Comparison of ENCODE assay signal across 8 cellular contexts in genomic region chr4:170853422-170854021, GRCh38.
DNase-seq lines count a peak whose midpoint lies in the region; ATAC-seq, FAIRE-seq and TF ChIP-seq lines count a peak whose summit lies in the region.

No MANE protein-coding gene starts in this region.

- no peak overlapping the region for H3K27ac Mint-ChIP-seq in stimulated activated effector memory CD8-positive, alpha-beta T cell treated with anti-CD3 and anti-CD28 coated beads, Interleukin-12 subunit alpha, Interleukin-12 subunit beta, amount 100 ng/mL, for 72 hours

- CTCF ChIA-PET in HepG2 (lab: Yijun Ruan, JAX; ENCODE audit: low intra/inter-chr PET ratio, low total read pairs): interaction anchor here (1.2 to 2.6 kb wide), 2 partner anchors 264 to 593 kb away, joined by 4 to 18 read pairs; no protein-coding TSS in a partner anchor

- DNase-seq in CD1c-positive myeloid dendritic cell (ENCODE audit: extremely low spot score) (peak; percentile 13), GM18507 (ENCODE audit: extremely low spot score, insufficient read length, low read depth) (peak; percentile 4), NCI-H1694 treated with DMSO at 0.1 percent for 48 hours (lab: John Stamatoyannopoulos, UW) (peak; percentile 40), brain microvascular endothelial cell (peak; percentile 32), HepG2 (ENCODE audit: low spot score) (peak; percentile 19), T1000 (lab: John Stamatoyannopoulos, UW) (no peak)
- no peak for DNase-seq in stimulated activated effector memory CD8-positive, alpha-beta T cell treated with anti-CD3 and anti-CD28 coated beads, Interleukin-12 subunit alpha, Interleukin-12 subunit beta, amount 100 ng/mL, for 72 hours (ENCODE audit: low spot score in 2 of 2)

- no peak for TF ChIP-seq POLR2A in HepG2 (IDR thresholded peaks at IDR 0.05; ENCODE audit: insufficient read depth in 1 of 2, low read depth in 2 of 2, low read length in 2 of 2)

- no peak for TF ChIP-seq RAD21 in HepG2 (CRISPR knock-in tag; IDR thresholded peaks at IDR 0.05)

- H3K4me1 ChIP-seq in HepG2 (ENCODE audit: insufficient read depth, low read length): no peaks in the 10 kb centered on the region

- H3K9me3 ChIP-seq in HepG2 (ENCODE audit: low read length): no peaks in the 10 kb centered on the region

- no peaks in the 10 kb centered on the region for H3K4me1 Mint-ChIP-seq in stimulated activated effector memory CD8-positive, alpha-beta T cell treated with anti-CD3 and anti-CD28 coated beads, Interleukin-12 subunit alpha, Interleukin-12 subunit beta, amount 100 ng/mL, for 72 hours

- H3K27me3 ChIP-seq in brain microvascular endothelial cell (replicated peaks): no peaks in the 10 kb centered on the region
- H3K27me3 ChIP-seq in HepG2 (ENCODE audit: control insufficient read depth in 1 of 2, insufficient read depth in 2 of 2, low read length in 2 of 2): no peaks in the 10 kb centered on the region

- H3K36me3 Mint-ChIP-seq in stimulated activated effector memory CD8-positive, alpha-beta T cell treated with anti-CD3 and anti-CD28 coated beads, Interleukin-12 subunit alpha, Interleukin-12 subunit beta, amount 100 ng/mL, for 72 hours: no peaks in the 10 kb centered on the region

- no peak overlapping the region for H3K4me3 ChIP-seq in brain microvascular endothelial cell (ENCODE audit: low read depth, low read length)
- H3K4me3 ChIP-seq in HepG2 (replicated peaks in 1 of 3; ENCODE audit: insufficient read depth in 1 of 3, low read depth in 2 of 3, low read length in 3 of 3): no peak overlapping the region

- TF ChIP-seq CTCF in brain microvascular endothelial cell (IDR thresholded peaks at IDR 0.05; ENCODE audit: low read depth, low read length, missing control alignments) (peak; percentile 90), HepG2 (CRISPR knock-in tag; IDR thresholded peaks at IDR 0.05) (peak; percentile 68)

- no peak overlapping the region for H3K4me3 Mint-ChIP-seq in stimulated activated effector memory CD8-positive, alpha-beta T cell treated with anti-CD3 and anti-CD28 coated beads, Interleukin-12 subunit alpha, Interleukin-12 subunit beta, amount 100 ng/mL, for 72 hours

- no peak overlapping the region for H3K4me2 ChIP-seq in HepG2 (ENCODE audit: low read depth, low read length)

- WGBS in HepG2 (ENCODE audit: low lambda C conversion rate): under 1% methylated on average over 8 of the region's 8 CpGs

- BruUV-seq in HepG2 (replicated peaks; lab: Mats Ljungman, UMichigan): no TSS peak

- POLR2A ChIA-PET in HepG2 (lab: Yijun Ruan, JAX): no interaction called here

- FAIRE-seq in GM18507 (lab: Jason Lieb, UNC) (peak; percentile 78), HepG2 (lab: Jason Lieb, UNC) (peak; percentile 46)

- peak; percentile 80 for ATAC-seq in HG02852 (IDR thresholded peaks at IDR 0.05; ENCODE audit: unreplicated experiment)
- ATAC-seq in HepG2: peak; percentile 81
- no peak for ATAC-seq in stimulated activated effector memory CD8-positive, alpha-beta T cell treated with anti-CD3 and anti-CD28 coated beads, Interleukin-12 subunit alpha, Interleukin-12 subunit beta, amount 100 ng/mL, for 72 hours

- H3K9ac ChIP-seq in HepG2 (ENCODE audit: insufficient read depth, low read depth, low read length): no peak overlapping the region

- H3K36me3 ChIP-seq in brain microvascular endothelial cell (replicated peaks) (no peaks in the 10 kb centered on the region), HepG2 (replicated peaks in 1 of 2; ENCODE audit: control insufficient read depth in 1 of 2, insufficient read depth in 2 of 2, low read length in 2 of 2) (no peaks in the 10 kb centered on the region)

- H2AFZ ChIP-seq in HepG2 (ENCODE audit: low read length): no peak overlapping the region

- intact Hi-C loops in HepG2 (cut with micrococcal nuclease; ENCODE audit: unreplicated experiment): loop anchor here (1.0 kb wide), 2 partner anchors 264 to 594 kb away; no protein-coding TSS in a partner anchor

- no peaks in the 10 kb centered on the region for H4K20me1 ChIP-seq in HepG2 (ENCODE audit: insufficient read depth, low read length)

- H3K79me2 ChIP-seq in HepG2 (ENCODE audit: insufficient read depth, low read length): no peaks in the 10 kb centered on the region

- in situ Hi-C loops in brain microvascular endothelial cell (cut with HindIII; ENCODE audit: low pct_ligation_motif_present, low sequenced_read_pairs) (no loop called here), HepG2 (cut with HindIII; ENCODE audit: extremely low pct_ligation_motif_present, low pct_unique_long_range_greater_than_20kb) (no loop called here)

- H3K27ac ChIP-seq in brain microvascular endothelial cell (no peak overlapping the region), HepG2 (ENCODE audit: extremely low read length, insufficient read depth, low read length) (no peak overlapping the region)

- TF ChIP-seq EP300 in HepG2 (IDR thresholded peaks at IDR 0.05; ENCODE audit: low read depth in 2 of 2, low read length in 2 of 2): no peak
- TF ChIP-seq EP300 in HepG2 (CRISPR knock-in tag; IDR thresholded peaks at IDR 0.05; ENCODE audit: borderline replicate concordance): no peak

- H3K9me3 Mint-ChIP-seq in stimulated activated effector memory CD8-positive, alpha-beta T cell treated with anti-CD3 and anti-CD28 coated beads, Interleukin-12 subunit alpha, Interleukin-12 subunit beta, amount 100 ng/mL, for 72 hours: peaks cover 26% of the 10 kb centered on the region

TF ChIP-seq in HepG2, 621 proteins besides CTCF, POLR2A, EP300 and RAD21:
- no peak for TF ChIP-seq BATF2 (CRISPR knock-in tag; IDR thresholded peaks at IDR 0.05)
- no peak for TF ChIP-seq SOX5 (CRISPR knock-in tag; IDR thresholded peaks at IDR 0.05; ENCODE audit: borderline replicate concordance)
- TF ChIP-seq STAG1 (CRISPR knock-in tag; IDR thresholded peaks at IDR 0.05): peak; percentile 34; the same call in 1 of the 2 replicates
- peak; percentile 69 for TF ChIP-seq SMC3 (IDR thresholded peaks at IDR 0.05; ENCODE audit: low read length)
- no peak for TF ChIP-seq MXD4 (CRISPR knock-in tag; IDR thresholded peaks at IDR 0.05)
- TF ChIP-seq SETDB1 (CRISPR knock-in tag; IDR thresholded peaks at IDR 0.05; ENCODE audit: borderline replicate concordance): no peak
- TF ChIP-seq THYN1 (CRISPR knock-in tag; IDR thresholded peaks at IDR 0.05; ENCODE audit: borderline replicate concordance, low read depth): no peak
- TF ChIP-seq KDM2A (CRISPR knock-in tag; IDR thresholded peaks at IDR 0.05; ENCODE audit: borderline replicate concordance, low read depth): peak; percentile 47; the same call in 1 of the 2 replicates

Comparison
In these comparisons a context has a peak if more than half of its experiments do, and no peak if none do; other contexts are left out.
1. DNase-seq: peak in CD1c-positive myeloid dendritic cell (single experiment), GM18507 (single experiment), NCI-H1694 treated with DMSO at 0.1 percent for 48 hours (single experiment), brain microvascular endothelial cell (single experiment) and HepG2 (single experiment); none in stimulated activated effector memory CD8-positive, alpha-beta T cell treated with anti-CD3 and anti-CD28 coated beads, Interleukin-12 subunit alpha, Interleukin-12 subunit beta, amount 100 ng/mL, for 72 hours (0 of 2) and T1000 (single experiment).